In genomic region chr17:30310562-30310961, GRCh38 we compare ENCODE assay signal across 39 cellular contexts. TPM values are rescaled to one million over a fixed set of nuclear protein-coding genes. Genes with fewer than 3 reads are reported as not detected.
"Had no signal": no experiment of that assay in that cellular context is flagged by ENCODE, and none has a peak within 500 bp of the region (broad histone marks: within the 10 kb centered on the region; RNA-seq: fewer than 3 reads in every experiment).

No MANE protein-coding gene starts in this region.

- DNase-seq: Kasumi-1, MG63, MM.1S, MV-4-11, NCI-H1048, NCI-H1092, NCI-H1092 treated with DMSO at 0.1 percent for 48 hours, NCI-H1105, NCI-H1105 treated with DMSO at 0.1 percent for 48 hours, NCI-H1417, NCI-H1417 treated with DMSO at 0.1 percent for 48 hours, NCI-H1436, NCI-H1436 treated with DMSO at 0.1 percent for 48 hours, NCI-H146, NCI-H1694, NCI-H1694 treated with DMSO at 0.1 percent for 48 hours, NCI-H187, NCI-H187 treated with DMSO at 0.1 percent for 48 hours, NCI-H1930, NCI-H2029, NCI-H2029 treated with DMSO at 0.1 percent for 48 hours, NCI-H2081, NCI-H2081 treated with DMSO at 0.1 percent for 48 hours, NCI-H2107, NCI-H2171, NCI-H2171 treated with DMSO at 0.1 percent for 48 hours, NCI-H2227 treated with DMSO at 0.1 percent for 48 hours, NCI-H226, NCI-H345, NCI-H446, NCI-H446 treated with DMSO at 0.1 percent for 48 hours, NCI-H510A, NCI-H510A treated with DMSO at 0.1 percent for 48 hours, NCI-H524, NCI-H524 treated with DMSO at 0.1 percent for 48 hours had no signal

- H3K9me3 ChIP-seq: MG63 had no signal

- H3K36me3 ChIP-seq: MG63 had no signal

- H3K27me3 ChIP-seq: MG63 had no signal

- H3K4me3 ChIP-seq: MG63 had no signal

RNA-seq across cellular contexts. Expression of gene TMIGD1, which starts 23.3 kb away (rescaled TPM):
- total RNA-seq: LHCN-M2, M059J, MCF 10A, NCI-H460 had no signal
